ENCODE assay signal across 24 cellular contexts in genomic region chr2:136356111-136357033, GRCh38.
A peak's percentile ranks its signal among the peaks of the same experiment; 100 is the strongest.
DNase-seq lines count a peak whose midpoint lies in the region; ATAC-seq and TF ChIP-seq lines count a peak whose summit lies in the region.
"Had no signal": no experiment of that assay in that cellular context is flagged by ENCODE, and none has a peak within 500 bp of the region (broad histone marks: within the 10 kb centered on the region; RNA-seq: fewer than 3 reads in every experiment).

No MANE protein-coding gene starts in this region.

- H3K4me2 ChIP-seq in GM23338 = no peak overlapping the region
- H3K4me2 ChIP-seq in neural progenitor cell = no peak overlapping the region

- H3F3A ChIP-seq in GM23338 (replicated peaks; ENCODE audit: low read depth) (no peaks in the 10 kb centered on the region), neural progenitor cell (ENCODE audit: low read depth) (no peaks in the 10 kb centered on the region)

- TF ChIP-seq CTCF in nephron progenitor cell (IDR thresholded peaks at IDR 0.05) (no peak), body of pancreas (IDR thresholded peaks at IDR 0.05) (no peak), GM23338 (conservative IDR thresholded peaks at IDR 0.05; ENCODE audit: low read depth in 2 of 2) (no peak), neural progenitor cell (IDR thresholded peaks at IDR 0.05) (no peak)

- H3K9me3 ChIP-seq in body of pancreas (no peaks in the 10 kb centered on the region), neural progenitor cell (ENCODE audit: low read depth) (no peaks in the 10 kb centered on the region)
- H3K9me3 ChIP-seq: esophagus muscularis mucosa, prostate gland had no signal

- H4K20me1 ChIP-seq in GM23338 (replicated peaks; ENCODE audit: insufficient read depth) = no peaks in the 10 kb centered on the region
- H4K20me1 ChIP-seq in neural progenitor cell (ENCODE audit: low read depth) = no peaks in the 10 kb centered on the region

- H2AFZ ChIP-seq in GM23338 (no peak overlapping the region), neural progenitor cell (replicated peaks) (no peak overlapping the region)

- no peak overlapping the region for H3K9ac ChIP-seq in neural progenitor cell

- DNase-seq in NCI-H510A treated with DMSO at 0.1 percent for 48 hours (lab: John Stamatoyannopoulos, UW) = peak; percentile 60
- DNase-seq in NCI-H510A (lab: John Stamatoyannopoulos, UW) = no peak
- peak; percentile 96 for DNase-seq in DMS79 treated with DMSO at 0.1 percent for 48 hours (lab: John Stamatoyannopoulos, UW)
- DNase-seq in NCI-H69 (lab: John Stamatoyannopoulos, UW) = peak; percentile 72
- no peak for DNase-seq in nephron progenitor cell
- no peak for DNase-seq in body of pancreas
- no peak for DNase-seq in GM23338 (ENCODE audit: low spot score)
- DNase-seq in neural progenitor cell (ENCODE audit: low spot score) = no peak
- DNase-seq: 8988T; activated effector memory CD4-positive, alpha-beta T cell treated with anti-CD3 and anti-CD28 coated beads, Interleukin-2, amount 50 U/mL, for 16 hours; activated T-cell treated with anti-CD3 and anti-CD28 coated beads, Interleukin-2, amount 50 U/mL, for 1 hour; foreskin fibroblast; GF-D8; HCEC 1CT; kidney; MM.1S; NCI-H1436; nucleus accumbens; Right ventricle myocardium superior; stimulated activated CD4-positive, alpha-beta T cell treated with anti-CD3 and anti-CD28 coated beads, Interleukin-4, amount 100 ng/mL, for 24 hours had no signal

- H3K4me1 ChIP-seq in body of pancreas = no peaks in the 10 kb centered on the region
- no peaks in the 10 kb centered on the region for H3K4me1 ChIP-seq in GM23338 (ENCODE audit: insufficient read depth)
- no peaks in the 10 kb centered on the region for H3K4me1 ChIP-seq in neural progenitor cell
- H3K4me1 ChIP-seq: prostate gland had no signal

- intact Hi-C loops in body of pancreas (cut with DNase I) = no loop called here

- no peak for TF ChIP-seq POLR2A in body of pancreas (IDR thresholded peaks at IDR 0.05)

- H3K9me3 Mint-ChIP-seq in nephron progenitor cell (no peaks in the 10 kb centered on the region), GM23338 (no peaks in the 10 kb centered on the region), neural progenitor cell (peaks cover 2% of the 10 kb centered on the region)
- H3K9me3 Mint-ChIP-seq: type B pancreatic cell had no signal

- H3K36me3 ChIP-seq in body of pancreas (replicated peaks in 1 of 2; ENCODE audit: insufficient read depth in 1 of 2, low read depth in 2 of 2) = no peaks in the 10 kb centered on the region
- no peaks in the 10 kb centered on the region for H3K36me3 ChIP-seq in GM23338 (ENCODE audit: insufficient read depth)
- H3K36me3 ChIP-seq in neural progenitor cell = no peaks in the 10 kb centered on the region
- H3K36me3 ChIP-seq: esophagus muscularis mucosa, prostate gland had no signal

- H3K27ac ChIP-seq in body of pancreas (no peak overlapping the region), GM23338 (ENCODE audit: low read depth) (no peak overlapping the region), neural progenitor cell (no peak overlapping the region)
- H3K27ac ChIP-seq: esophagus muscularis mucosa, prostate gland had no signal

- peak overlapping the region; percentile 71 for H3K27ac Mint-ChIP-seq in nephron progenitor cell
- no peak overlapping the region for H3K27ac Mint-ChIP-seq in GM23338
- no peak overlapping the region for H3K27ac Mint-ChIP-seq in neural progenitor cell
- H3K27ac Mint-ChIP-seq: T-helper 2 cell treated with Interferon-gamma antibody and Interleukin-4, amounts not matched to agents 5 μg/mL and 100 μg/mL, for 36 hours; type B pancreatic cell had no signal

- H3K9me2 ChIP-seq in GM23338 (ENCODE audit: insufficient read depth) = no peaks in the 10 kb centered on the region; the same call in 1 of the 2 replicates

- H3K36me3 Mint-ChIP-seq in nephron progenitor cell (ENCODE audit: low read depth) = no peaks in the 10 kb centered on the region
- H3K36me3 Mint-ChIP-seq in GM23338 (ENCODE audit: low read depth) = no peaks in the 10 kb centered on the region
- no peaks in the 10 kb centered on the region for H3K36me3 Mint-ChIP-seq in neural progenitor cell
- H3K36me3 Mint-ChIP-seq: type B pancreatic cell had no signal

- H3K79me2 ChIP-seq in GM23338 (replicated peaks; ENCODE audit: insufficient read depth) (no peaks in the 10 kb centered on the region), neural progenitor cell (ENCODE audit: low read depth) (no peaks in the 10 kb centered on the region)

- H3K27me3 ChIP-seq in body of pancreas (no peaks in the 10 kb centered on the region), GM23338 (ENCODE audit: insufficient read depth) (no peaks in the 10 kb centered on the region), neural progenitor cell (no peaks in the 10 kb centered on the region)
- H3K27me3 ChIP-seq: esophagus muscularis mucosa had no signal

- 40 to 50% methylated on average over 10 of the region's 10 CpGs for WGBS in body of pancreas, 2 donors

- H3K27me3 Mint-ChIP-seq in nephron progenitor cell (ENCODE audit: low read depth, poor library complexity) (no peaks in the 10 kb centered on the region), GM23338 (ENCODE audit: insufficient read depth, low read depth, poor library complexity) (no peaks in the 10 kb centered on the region), neural progenitor cell (ENCODE audit: insufficient read depth, low read depth) (peaks cover 7% of the 10 kb centered on the region)

- ATAC-seq in body of pancreas (no peak), GM23338 (no peak)

- no peak overlapping the region for H3K4me3 ChIP-seq in body of pancreas
- no peak overlapping the region for H3K4me3 ChIP-seq in GM23338
- H3K4me3 ChIP-seq in neural progenitor cell = no peak overlapping the region
- H3K4me3 ChIP-seq: esophagus muscularis mucosa, prostate gland had no signal

- H3K4me1 Mint-ChIP-seq in nephron progenitor cell (peaks cover 45% of the 10 kb centered on the region), GM23338 (peaks cover 6% of the 10 kb centered on the region; the same call in 2 of the 3 replicates), neural progenitor cell (peaks cover 23% of the 10 kb centered on the region)

- H3K4me3 Mint-ChIP-seq in nephron progenitor cell (no peak overlapping the region), GM23338 (no peak overlapping the region), neural progenitor cell (no peak overlapping the region)
- H3K4me3 Mint-ChIP-seq: T-helper 2 cell treated with Interferon-gamma antibody and Interleukin-4, amounts not matched to agents 5 μg/mL and 100 μg/mL, for 36 hours; type B pancreatic cell had no signal

TF ChIP-seq in GM23338, 12 proteins besides CTCF, POLR2A, EP300 and RAD21 (continues in another document):
- TF ChIP-seq, protein P1, sequence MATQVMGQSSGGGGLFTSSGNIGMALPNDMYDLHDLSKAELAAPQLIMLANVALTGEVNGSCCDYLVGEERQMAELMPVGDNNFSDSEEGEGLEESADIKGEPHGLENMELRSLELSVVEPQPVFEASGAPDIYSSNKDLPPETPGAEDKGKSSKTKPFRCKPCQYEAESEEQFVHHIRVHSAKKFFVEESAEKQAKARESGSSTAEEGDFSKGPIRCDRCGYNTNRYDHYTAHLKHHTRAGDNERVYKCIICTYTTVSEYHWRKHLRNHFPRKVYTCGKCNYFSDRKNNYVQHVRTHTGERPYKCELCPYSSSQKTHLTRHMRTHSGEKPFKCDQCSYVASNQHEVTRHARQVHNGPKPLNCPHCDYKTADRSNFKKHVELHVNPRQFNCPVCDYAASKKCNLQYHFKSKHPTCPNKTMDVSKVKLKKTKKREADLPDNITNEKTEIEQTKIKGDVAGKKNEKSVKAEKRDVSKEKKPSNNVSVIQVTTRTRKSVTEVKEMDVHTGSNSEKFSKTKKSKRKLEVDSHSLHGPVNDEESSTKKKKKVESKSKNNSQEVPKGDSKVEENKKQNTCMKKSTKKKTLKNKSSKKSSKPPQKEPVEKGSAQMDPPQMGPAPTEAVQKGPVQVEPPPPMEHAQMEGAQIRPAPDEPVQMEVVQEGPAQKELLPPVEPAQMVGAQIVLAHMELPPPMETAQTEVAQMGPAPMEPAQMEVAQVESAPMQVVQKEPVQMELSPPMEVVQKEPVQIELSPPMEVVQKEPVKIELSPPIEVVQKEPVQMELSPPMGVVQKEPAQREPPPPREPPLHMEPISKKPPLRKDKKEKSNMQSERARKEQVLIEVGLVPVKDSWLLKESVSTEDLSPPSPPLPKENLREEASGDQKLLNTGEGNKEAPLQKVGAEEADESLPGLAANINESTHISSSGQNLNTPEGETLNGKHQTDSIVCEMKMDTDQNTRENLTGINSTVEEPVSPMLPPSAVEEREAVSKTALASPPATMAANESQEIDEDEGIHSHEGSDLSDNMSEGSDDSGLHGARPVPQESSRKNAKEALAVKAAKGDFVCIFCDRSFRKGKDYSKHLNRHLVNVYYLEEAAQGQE (IDR thresholded peaks at IDR 0.05; ENCODE audit: unreplicated experiment) = no peak
- TF ChIP-seq ZNF114 (CRISPR knock-in tag; IDR thresholded peaks at IDR 0.05) = no peak
- no peak for TF ChIP-seq POLR2AphosphoS5 (IDR thresholded peaks at IDR 0.05; ENCODE audit: low read depth)
- TF ChIP-seq CREB1 (CRISPR knock-in tag; IDR thresholded peaks at IDR 0.05; ENCODE audit: low read depth) = no peak
- TF ChIP-seq JUNB (IDR thresholded peaks at IDR 0.05; ENCODE audit: unreplicated experiment) = no peak
- TF ChIP-seq ETS1 (IDR thresholded peaks at IDR 0.05) = no peak
- TF ChIP-seq EZH2 (IDR thresholded peaks at IDR 0.05; ENCODE audit: low read depth, unreplicated experiment) = no peak

Comparison
In these comparisons a context has a peak if more than half of its experiments do, and no peak if none do; other contexts are left out.
1. DNase-seq: peak in NCI-H510A treated with DMSO at 0.1 percent for 48 hours (single experiment), DMS79 treated with DMSO at 0.1 percent for 48 hours (single experiment) and NCI-H69 (single experiment); none in NCI-H510A (single experiment), nephron progenitor cell (single experiment), body of pancreas (0 of 4), GM23338 (single experiment) and neural progenitor cell (single experiment).